ENCODE assay signal across 18 cellular contexts in genomic region chr15:79676621-79677020, GRCh38.
DNase-seq lines count a peak whose midpoint lies in the region; ATAC-seq and TF ChIP-seq lines count a peak whose summit lies in the region.
"Had no signal": no experiment of that assay in that cellular context is flagged by ENCODE, and none has a peak within 500 bp of the region (broad histone marks: within the 10 kb centered on the region; RNA-seq: fewer than 3 reads in every experiment).

No MANE protein-coding gene starts in this region.

- ATAC-seq in HG02798 (IDR thresholded peaks at IDR 0.05; ENCODE audit: poor library complexity, unreplicated experiment): no peak
- ATAC-seq: GM12878 had no signal

- H3K4me3 ChIP-seq in OCI-LY3 (ENCODE audit: low read length) (no peak overlapping the region), osteoblast (ENCODE audit: insufficient read depth, low read length) (no peak overlapping the region)
- H3K4me3 ChIP-seq: GM12878, GM23248, HAP-1 had no signal

- H4K20me1 ChIP-seq in OCI-LY3 (ENCODE audit: insufficient read depth, low read length) (no peaks in the 10 kb centered on the region), osteoblast (ENCODE audit: insufficient read depth, low read length) (no peaks in the 10 kb centered on the region)

- peak; percentile 9 for DNase-seq in glomerular visceral epithelial cell (ENCODE audit: extremely low spot score)
- DNase-seq in osteoblast (ENCODE audit: insufficient read length, low spot score, missing footprints): no peak
- DNase-seq in NCI-H1417 treated with DMSO at 0.1 percent for 48 hours (lab: John Stamatoyannopoulos, UW): no peak
- no peak for DNase-seq in T-helper 9 cell
- DNase-seq: ACHN; BE2C; C1 segment of cervical spinal cord; CD4-positive, CD25-positive, alpha-beta regulatory T cell; CD8-positive, alpha-beta memory T cell; COR-L47; DMS 273 treated with DMSO at 0.1 percent for 48 hours; DMS53; DND-41 had no signal

- H3K4me1 ChIP-seq in OCI-LY3 (ENCODE audit: low read length) (peaks cover 85% of the 10 kb centered on the region), osteoblast (ENCODE audit: insufficient read depth, low read length) (peaks cover 45% of the 10 kb centered on the region)
- H3K4me1 ChIP-seq: HAP-1 had no signal

- H3K36me3 ChIP-seq in OCI-LY3 (replicated peaks; ENCODE audit: low read depth, low read length) (no peaks in the 10 kb centered on the region), osteoblast (ENCODE audit: insufficient read depth, low read length) (no peaks in the 10 kb centered on the region)
- H3K36me3 ChIP-seq: BE2C, HAP-1 had no signal

- H3K79me2 ChIP-seq in OCI-LY3 (ENCODE audit: low read length) (no peaks in the 10 kb centered on the region), osteoblast (ENCODE audit: insufficient read depth, low read length) (no peaks in the 10 kb centered on the region)

- TF ChIP-seq CTCF in OCI-LY3 (IDR thresholded peaks at IDR 0.05; ENCODE audit: low read depth, low read length): no peak
- TF ChIP-seq CTCF in osteoblast (IDR thresholded peaks at IDR 0.05; ENCODE audit: extremely low read depth, low read depth, low read length): no peak

- H2AFZ ChIP-seq in OCI-LY3 (ENCODE audit: low read depth, low read length) (peak overlapping the region; percentile 49; the same call in 1 of the 2 replicates), osteoblast (ENCODE audit: low read length) (peak overlapping the region; percentile 45)
- H2AFZ ChIP-seq: GM23248 had no signal

- H3K4me2 ChIP-seq in OCI-LY3 (ENCODE audit: low read length) (no peak overlapping the region), osteoblast (ENCODE audit: insufficient read depth, low read length) (no peak overlapping the region)

- no peaks in the 10 kb centered on the region for H3K27me3 ChIP-seq in OCI-LY3 (ENCODE audit: low read depth, low read length)
- H3K27me3 ChIP-seq in osteoblast (ENCODE audit: insufficient read depth, low read length): no peaks in the 10 kb centered on the region
- H3K27me3 ChIP-seq: BE2C had no signal

- no peak overlapping the region for H3K9ac ChIP-seq in OCI-LY3 (ENCODE audit: low read length)
- H3K9ac ChIP-seq: GM23248 had no signal

- H3K9me3 ChIP-seq in OCI-LY3 (ENCODE audit: insufficient read depth, low read length): no peaks in the 10 kb centered on the region
- H3K9me3 ChIP-seq in osteoblast (ENCODE audit: low read depth, low read length): no peaks in the 10 kb centered on the region
- H3K9me3 ChIP-seq: BE2C, HAP-1 had no signal

- H3K27ac ChIP-seq in OCI-LY3 (ENCODE audit: low read length) (peak overlapping the region; percentile 98; the same call in 1 of the 2 replicates), osteoblast (ENCODE audit: low read depth, low read length) (no peak overlapping the region)
- H3K27ac ChIP-seq: GM23248 had no signal
